Comparison of ENCODE assay signal across 17 cellular contexts in the genomic region with DNA sequence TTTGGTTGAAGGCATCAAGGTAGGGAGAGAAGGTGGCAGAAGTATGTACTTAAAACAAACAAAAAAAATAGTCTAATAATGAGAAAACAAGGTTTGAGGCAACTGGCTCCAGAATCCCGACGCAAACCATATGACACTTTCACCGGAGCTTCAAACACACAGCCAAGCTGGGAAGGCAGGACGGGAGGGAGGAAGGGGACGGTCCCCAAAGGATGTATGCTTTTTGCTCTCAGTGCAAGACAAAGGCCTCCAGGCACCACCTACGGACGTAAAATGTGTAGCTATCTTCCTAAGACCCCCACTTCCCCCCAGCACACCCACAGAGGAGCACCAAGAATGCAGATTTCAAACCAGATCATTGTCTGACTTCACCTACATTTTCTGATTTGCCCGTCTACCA.
DNase-seq lines count a peak whose midpoint lies in the region; ATAC-seq, FAIRE-seq and TF ChIP-seq lines count a peak whose summit lies in the region.
"Had no signal": no experiment of that assay in that cellular context is flagged by ENCODE, and none has a peak within 500 bp of the region (broad histone marks: within the 10 kb centered on the region; RNA-seq: fewer than 3 reads in every experiment).

No MANE protein-coding gene starts in this region.

- TF ChIP-seq POLR2A in body of pancreas (IDR thresholded peaks at IDR 0.05) = no peak

- H3K27me3 ChIP-seq in body of pancreas = no peaks in the 10 kb centered on the region
- H3K27me3 ChIP-seq in pancreas = no peaks in the 10 kb centered on the region
- no peaks in the 10 kb centered on the region for H3K27me3 ChIP-seq in stomach smooth muscle (ENCODE audit: control insufficient read depth in 1 of 2, insufficient read depth in 2 of 2, low read length in 2 of 2)
- H3K27me3 ChIP-seq: BLaER1 treated with 17β-estradiol and CSF1 and Interleukin-3, amounts not matched to agents 10 nM and 100 nM had no signal

- H3K9me3 ChIP-seq in T-helper 17 cell (ENCODE audit: control insufficient read depth, low read length, poor library complexity, severe bottlenecking) (no peaks in the 10 kb centered on the region), body of pancreas (no peaks in the 10 kb centered on the region), pancreas (no peaks in the 10 kb centered on the region), stomach smooth muscle (ENCODE audit: control insufficient read depth in 2 of 2, low read length in 2 of 2) (no peaks in the 10 kb centered on the region)
- H3K9me3 ChIP-seq: BLaER1 treated with 17β-estradiol and CSF1 and Interleukin-3, amounts not matched to agents 10 nM and 100 nM had no signal

- FAIRE-seq in pancreas (lab: Jason Lieb, UNC) = no peak
- FAIRE-seq: GM12878, GM18507 had no signal

- H3K4me1 ChIP-seq in body of pancreas (peaks cover 57% of the 10 kb centered on the region), pancreas (peaks cover 30 to 46% (median 36%) of the 10 kb centered on the region in 3 donors), stomach smooth muscle (ENCODE audit: control insufficient read depth, insufficient read depth, low read length) (peaks cover 36% of the 10 kb centered on the region)
- H3K4me1 ChIP-seq: BLaER1 treated with 17β-estradiol and CSF1 and Interleukin-3, amounts not matched to agents 10 nM and 100 nM had no signal

- no peaks in the 10 kb centered on the region for H3K27me3 Mint-ChIP-seq in T-helper 17 cell
- H3K27me3 Mint-ChIP-seq: CD4-positive, alpha-beta T cell had no signal

- no peak overlapping the region for H3K27ac Mint-ChIP-seq in T-helper 17 cell
- H3K27ac Mint-ChIP-seq: CD4-positive, alpha-beta T cell; H9 had no signal

- H3K4me1 Mint-ChIP-seq in T-helper 17 cell = no peaks in the 10 kb centered on the region

- WGBS in body of pancreas, 2 donors = 92 to 94% methylated on average over 8 of the region's 8 CpGs
- 91 to 94% methylated on average over 8 of the region's 8 CpGs for WGBS in pancreas, 2 donors

- H3K27ac ChIP-seq in body of pancreas = peak overlapping the region in 3 of 4 donors; percentile 78 to 79 (median 78)
- peak overlapping the region in 3 of 4 donors; percentile 35 to 69 (median 56) for H3K27ac ChIP-seq in pancreas
- H3K27ac ChIP-seq in stomach smooth muscle (ENCODE audit: low read length) = peak overlapping the region; percentile 66
- H3K27ac ChIP-seq: BLaER1 treated with 17β-estradiol and CSF1 and Interleukin-3, amounts not matched to agents 10 nM and 100 nM had no signal

- TF ChIP-seq CTCF in body of pancreas (IDR thresholded peaks at IDR 0.05) = no peak
- TF ChIP-seq CTCF in pancreas (IDR thresholded peaks at IDR 0.05) = no peak

- DNase-seq in T-helper 17 cell (no peak), body of pancreas (no peak), pancreas (no peak), NCI-H345 (lab: John Stamatoyannopoulos, UW) (no peak), DMS 273 (lab: John Stamatoyannopoulos, UW; ENCODE audit: unreplicated experiment) (no peak), activated T-cell treated with anti-CD3 and anti-CD28 coated beads for 4 hours (no peak), NCI-H1048 (lab: John Stamatoyannopoulos, UW) (no peak)
- DNase-seq: ACHN; Calu3; CD4-positive, alpha-beta T cell; DMS79; GOT3; H9 had no signal

- H3K36me3 ChIP-seq in body of pancreas (replicated peaks in 1 of 2; ENCODE audit: insufficient read depth in 1 of 2, low read depth in 2 of 2) = peaks cover 0 to 7% of the 10 kb centered on the region in 2 donors
- peaks cover 0 to 7% (median 7%) of the 10 kb centered on the region in 3 donors for H3K36me3 ChIP-seq in pancreas
- H3K36me3 ChIP-seq in stomach smooth muscle (ENCODE audit: control insufficient read depth in 2 of 2, insufficient read depth in 2 of 2, low read length in 2 of 2) = peaks cover 0 to 15% of the 10 kb centered on the region in 2 donors

- no peak overlapping the region for H3K4me3 ChIP-seq in body of pancreas
- H3K4me3 ChIP-seq in pancreas = no peak overlapping the region
- no peak overlapping the region for H3K4me3 ChIP-seq in stomach smooth muscle (ENCODE audit: low read length in 2 of 2)
- H3K4me3 ChIP-seq: BLaER1 treated with 17β-estradiol and CSF1 and Interleukin-3, amounts not matched to agents 10 nM and 100 nM; GM12878 had no signal

- no peaks in the 10 kb centered on the region for H3K36me3 Mint-ChIP-seq in T-helper 17 cell (ENCODE audit: low read depth)

- H3K4me3 Mint-ChIP-seq in T-helper 17 cell = peak overlapping the region; percentile 12
- H3K4me3 Mint-ChIP-seq: CD4-positive, alpha-beta T cell; H9 had no signal

- H3K9ac ChIP-seq in stomach smooth muscle (ENCODE audit: low read length in 2 of 2) = no peak overlapping the region
- H3K9ac ChIP-seq: BLaER1 treated with 17β-estradiol and CSF1 and Interleukin-3, amounts not matched to agents 10 nM and 100 nM had no signal

- intact Hi-C loops in body of pancreas (cut with DNase I) (no loop called here), pancreas (cut with DNase I) (no loop called here)

- ATAC-seq in T-helper 17 cell = no peak
- ATAC-seq in body of pancreas = no peak
- ATAC-seq in pancreas = no peak
- ATAC-seq: GM12878 had no signal
